8 cellular contexts compared by ENCODE assay signal in genomic region chr19:13195678-13196077, GRCh38.
DNase-seq lines count a peak whose midpoint lies in the region; ATAC-seq lines count a peak whose summit lies in the region.

No MANE protein-coding gene starts in this region.

- no peak for ATAC-seq in HG02970 (IDR thresholded peaks at IDR 0.05; ENCODE audit: low FRiP score, unreplicated experiment)

- DNase-seq in GM19240 (ENCODE audit: insufficient read length, low spot score) (peak; percentile 81), T follicular helper cell (ENCODE audit: low read depth) (peak; percentile 44), EL (no peak), AG08395 (ENCODE audit: low spot score) (no peak), inferior parietal cortex (ENCODE audit: extremely low spot score) (no peak)
- DNase-seq in effector CD4-positive, alpha-beta T cell = peak; percentile 43
- peak; percentile 60 for DNase-seq in stimulated activated CD4-positive, alpha-beta T cell treated with anti-CD3 and anti-CD28 coated beads, Interleukin-1b, Interleukin-23, amount 100 ng/mL, for 48 hours

Comparison
In these comparisons a context has a peak if more than half of its experiments do, and no peak if none do; other contexts are left out.
1. DNase-seq: peak in GM19240 (single experiment), T follicular helper cell (single experiment), effector CD4-positive, alpha-beta T cell (single experiment) and stimulated activated CD4-positive, alpha-beta T cell treated with anti-CD3 and anti-CD28 coated beads, Interleukin-1b, Interleukin-23, amount 100 ng/mL, for 48 hours (single experiment); none in EL (single experiment), AG08395 (single experiment) and inferior parietal cortex (single experiment).